ENCODE assay signal across 28 cellular contexts in the genomic region with DNA sequence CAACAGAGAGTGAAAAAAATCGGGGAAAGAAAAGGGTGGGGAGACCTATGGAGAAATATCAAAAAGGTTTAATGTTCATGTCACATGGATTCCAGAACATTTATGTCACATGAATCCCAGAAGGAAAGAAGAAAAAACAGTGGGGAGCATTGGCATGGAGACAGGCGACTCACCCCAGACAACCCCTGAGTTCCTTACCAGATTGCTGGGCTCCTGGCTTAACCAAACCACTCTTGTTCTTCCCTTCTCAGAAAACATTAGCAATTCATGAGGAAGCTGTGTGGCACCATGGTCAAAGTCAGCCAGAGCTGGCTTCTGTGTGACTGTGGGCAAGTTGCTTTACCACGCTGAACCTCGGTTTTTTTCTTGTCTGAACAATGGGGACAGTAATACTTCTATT. TPM values are rescaled to one million over a fixed set of nuclear protein-coding genes. Genes with fewer than 3 reads are reported as not detected.
"Had no signal": no experiment of that assay in that cellular context is flagged by ENCODE, and none has a peak within 500 bp of the region (broad histone marks: within the 10 kb centered on the region; RNA-seq: fewer than 3 reads in every experiment).

No MANE protein-coding gene starts in this region.

- H3K4me3 ChIP-seq: adrenal gland, K562, SJCRH30, SK-N-MC had no signal

- H3K27ac Mint-ChIP-seq: activated CD4-positive, alpha-beta T cell treated with anti-CD3 and anti-CD28 coated beads, Interleukin-2, amount 10 ng/mL, durations not matched to agents 24 days and 14 days; activated CD8-positive, alpha-beta T cell treated with anti-CD3 and anti-CD28 coated beads, Interleukin-2, amount 10 ng/mL, durations not matched to agents 7 days and 5 days; activated naive CD4-positive, alpha-beta T cell treated with anti-CD3 and anti-CD28 coated beads, Interleukin-2, amount 50 U/mL, for 72 hours; activated T-cell treated with anti-CD3 and anti-CD28 coated beads, Interleukin-2, amount 50 U/mL, for 24 hours; activated T-helper 2 cell treated with anti-CD3 and anti-CD28 coated beads, Interferon-gamma antibody, Interleukin-2, Interleukin-4, amounts not matched to agents 10 μg/mL and 5 μg/mL and 100 μg/mL, durations not matched to agents 14 hours and 24 hours and 36 hours; T-helper 2 cell treated with Interferon-gamma antibody and Interleukin-4, amounts not matched to agents 5 μg/mL and 100 μg/mL, for 36 hours had no signal

- ATAC-seq: activated CD8-positive, alpha-beta T cell treated with anti-CD3 and anti-CD28 coated beads, Interleukin-2, amount 10 ng/mL, durations not matched to agents 7 days and 5 days; activated naive CD4-positive, alpha-beta T cell treated with anti-CD3 and anti-CD28 coated beads, Interleukin-2, amount 50 U/mL, for 72 hours; K562 had no signal

- H3K27me3 Mint-ChIP-seq: activated CD4-positive, alpha-beta T cell treated with anti-CD3 and anti-CD28 coated beads, Interleukin-2, amount 10 ng/mL, durations not matched to agents 24 days and 14 days; activated T-cell treated with anti-CD3 and anti-CD28 coated beads, Interleukin-2, amount 50 U/mL, for 24 hours; brain had no signal

- H3K27ac ChIP-seq: adrenal gland, SJCRH30, SK-N-MC had no signal

- H3K4me1 Mint-ChIP-seq: activated CD4-positive, alpha-beta T cell treated with anti-CD3 and anti-CD28 coated beads, Interleukin-2, amount 10 ng/mL, durations not matched to agents 24 days and 14 days had no signal

- H3K9me3 ChIP-seq: adrenal gland had no signal

- DNase-seq: activated CD4-positive, alpha-beta T cell treated with anti-CD3 and anti-CD28 coated beads, Interleukin-2, amount 10 ng/mL, durations not matched to agents 24 days and 14 days; activated CD4-positive, alpha-beta T cell treated with anti-CD3 and anti-CD28 coated beads, Interleukin-2, amount 50 U/mL, for 4 hours; activated CD8-positive, alpha-beta T cell treated with anti-CD3 and anti-CD28 coated beads, Interleukin-2, amount 10 ng/mL, durations not matched to agents 7 days and 5 days; activated gamma-delta T cell; activated naive CD4-positive, alpha-beta T cell treated with Interleukin-2 at 50 U/mL for 16 hours; activated T-cell treated with anti-CD3 and anti-CD28 coated beads, Interleukin-2, amount 50 U/mL, for 24 hours; adrenal gland; central memory CD4-positive, alpha-beta T cell; NCI-H1105; NCI-H1417 treated with DMSO at 0.1 percent for 48 hours; NCI-H1694; NCI-H1930; NCI-H510A; NCI-H526; NCI-H748 treated with DMSO at 0.1 percent for 48 hours; NK-92 treated with Interleukin-12 subunit alpha and Interleukin-12 subunit beta, amount 100 ng/mL, for 24 hours; SHP77; SJCRH30 had no signal

- H3K36me3 ChIP-seq: adrenal gland, SJCRH30 had no signal

- H3K4me1 ChIP-seq: adrenal gland, SJCRH30 had no signal

- H3K27me3 ChIP-seq: adrenal gland, SJCRH30 had no signal

- H3K4me3 Mint-ChIP-seq: activated CD4-positive, alpha-beta T cell treated with anti-CD3 and anti-CD28 coated beads, Interleukin-2, amount 10 ng/mL, durations not matched to agents 24 days and 14 days; activated CD8-positive, alpha-beta T cell treated with anti-CD3 and anti-CD28 coated beads, Interleukin-2, amount 10 ng/mL, durations not matched to agents 7 days and 5 days; activated T-cell treated with anti-CD3 and anti-CD28 coated beads, Interleukin-2, amount 50 U/mL, for 24 hours; brain; T-helper 2 cell treated with Interferon-gamma antibody and Interleukin-4, amounts not matched to agents 5 μg/mL and 100 μg/mL, for 36 hours had no signal

RNA-seq across cellular contexts. Expression of a gene that starts 49.6 kb away (rescaled TPM):
- total RNA-seq: activated CD4-positive, alpha-beta T cell treated with anti-CD3 and anti-CD28 coated beads, Interleukin-2, amount 10 ng/mL, durations not matched to agents 24 days and 14 days; activated CD8-positive, alpha-beta T cell treated with anti-CD3 and anti-CD28 coated beads, Interleukin-2, amount 10 ng/mL, durations not matched to agents 7 days and 5 days; activated naive CD4-positive, alpha-beta T cell treated with anti-CD3 and anti-CD28 coated beads, Interleukin-2, amount 50 U/mL, for 72 hours; activated T-helper 2 cell treated with anti-CD3 and anti-CD28 coated beads, Interferon-gamma antibody, Interleukin-2, Interleukin-4, amounts not matched to agents 10 μg/mL and 5 μg/mL and 100 μg/mL, durations not matched to agents 14 hours and 24 hours and 36 hours; adrenal gland; bronchial epithelial cell; K562; MCF 10A; RPMI7951; SJCRH30; T-helper 1 cell treated with Interleukin-12 subunit alpha and Interleukin-12 subunit beta and Interleukin-4 antibody, amounts not matched to agents 30 ng/mL and 1 ng/mL, for 36 hours had no signal
